In the genomic region with DNA sequence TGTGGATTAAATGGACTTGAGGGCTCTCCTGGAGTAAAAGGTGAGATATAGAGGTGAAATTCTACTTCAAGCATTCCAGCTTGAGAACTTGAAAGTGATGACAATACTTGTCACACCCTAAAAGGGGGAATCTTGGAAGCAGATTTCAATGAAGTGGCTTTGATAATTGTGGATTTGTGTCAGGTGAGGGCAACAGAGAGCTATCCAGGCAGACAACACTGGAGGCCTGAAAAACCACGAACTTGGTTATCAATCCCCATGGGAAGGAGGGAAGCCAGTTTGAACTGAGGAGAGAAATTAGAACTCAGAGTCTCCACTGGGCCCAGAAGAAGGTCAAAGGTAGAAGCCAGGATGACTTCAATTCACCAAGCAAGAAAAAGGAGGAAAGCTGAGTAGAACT, we compare ENCODE assay signal across 1 cellular context.
TF ChIP-seq lines count a peak whose summit lies in the region.

No MANE protein-coding gene starts in this region.

TF ChIP-seq in HepG2, 621 proteins besides CTCF, POLR2A, EP300 and RAD21 (continued from another document):
- TF ChIP-seq, protein P1, sequence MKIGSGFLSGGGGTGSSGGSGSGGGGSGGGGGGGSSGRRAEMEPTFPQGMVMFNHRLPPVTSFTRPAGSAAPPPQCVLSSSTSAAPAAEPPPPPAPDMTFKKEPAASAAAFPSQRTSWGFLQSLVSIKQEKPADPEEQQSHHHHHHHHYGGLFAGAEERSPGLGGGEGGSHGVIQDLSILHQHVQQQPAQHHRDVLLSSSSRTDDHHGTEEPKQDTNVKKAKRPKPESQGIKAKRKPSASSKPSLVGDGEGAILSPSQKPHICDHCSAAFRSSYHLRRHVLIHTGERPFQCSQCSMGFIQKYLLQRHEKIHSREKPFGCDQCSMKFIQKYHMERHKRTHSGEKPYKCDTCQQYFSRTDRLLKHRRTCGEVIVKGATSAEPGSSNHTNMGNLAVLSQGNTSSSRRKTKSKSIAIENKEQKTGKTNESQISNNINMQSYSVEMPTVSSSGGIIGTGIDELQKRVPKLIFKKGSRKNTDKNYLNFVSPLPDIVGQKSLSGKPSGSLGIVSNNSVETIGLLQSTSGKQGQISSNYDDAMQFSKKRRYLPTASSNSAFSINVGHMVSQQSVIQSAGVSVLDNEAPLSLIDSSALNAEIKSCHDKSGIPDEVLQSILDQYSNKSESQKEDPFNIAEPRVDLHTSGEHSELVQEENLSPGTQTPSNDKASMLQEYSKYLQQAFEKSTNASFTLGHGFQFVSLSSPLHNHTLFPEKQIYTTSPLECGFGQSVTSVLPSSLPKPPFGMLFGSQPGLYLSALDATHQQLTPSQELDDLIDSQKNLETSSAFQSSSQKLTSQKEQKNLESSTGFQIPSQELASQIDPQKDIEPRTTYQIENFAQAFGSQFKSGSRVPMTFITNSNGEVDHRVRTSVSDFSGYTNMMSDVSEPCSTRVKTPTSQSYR (CRISPR knock-in tag; IDR thresholded peaks at IDR 0.05; ENCODE audit: borderline replicate concordance): no peak
- TF ChIP-seq MTF1 (CRISPR knock-in tag; IDR thresholded peaks at IDR 0.05) (no peak), KDM2A (CRISPR knock-in tag; IDR thresholded peaks at IDR 0.05; ENCODE audit: borderline replicate concordance, low read depth) (no peak)
